ENCODE assay signal across 18 cellular contexts in genomic region chr18:33700513-33700976, GRCh38.
DNase-seq lines count a peak whose midpoint lies in the region; ATAC-seq, FAIRE-seq and TF ChIP-seq lines count a peak whose summit lies in the region.
"Had no signal": no experiment of that assay in that cellular context is flagged by ENCODE, and none has a peak within 500 bp of the region (broad histone marks: within the 10 kb centered on the region; RNA-seq: fewer than 3 reads in every experiment).

No MANE protein-coding gene starts in this region.

- H3K9me3 ChIP-seq in CD4-positive, alpha-beta T cell (ENCODE audit: control insufficient read depth, low read length): no peaks in the 10 kb centered on the region
- H3K9me3 ChIP-seq: gastroesophageal sphincter, SJCRH30 had no signal

- no peaks in the 10 kb centered on the region for H3K27me3 Mint-ChIP-seq in MCF 10A (ENCODE audit: insufficient read depth, unreplicated experiment)
- H3K27me3 Mint-ChIP-seq in CD4-positive, alpha-beta T cell: no peaks in the 10 kb centered on the region
- H3K27me3 Mint-ChIP-seq: effector memory CD8-positive, alpha-beta T cell; type B pancreatic cell had no signal

- H3K4me3 Mint-ChIP-seq in MCF 10A (ENCODE audit: unreplicated experiment): no peak overlapping the region
- no peak overlapping the region for H3K4me3 Mint-ChIP-seq in CD4-positive, alpha-beta T cell
- H3K4me3 Mint-ChIP-seq: activated T-helper 1 cell treated with anti-CD3 and anti-CD28 coated beads, Interleukin-12 subunit alpha, Interleukin-12 subunit beta, Interleukin-2, Interleukin-4 antibody, amounts not matched to agents 30 ng/mL and 10 ng/mL and 1 ng/mL, durations not matched to agents 14 hours and 24 hours and 36 hours; effector memory CD8-positive, alpha-beta T cell; nephron; type B pancreatic cell had no signal

- BruUV-seq in MCF 10A (replicated peaks; lab: Mats Ljungman, UMichigan): no TSS peak

- peak; percentile 85 for FAIRE-seq in GM12892 (lab: Jason Lieb, UNC)
- FAIRE-seq: GM19239 had no signal

- no peak for TF ChIP-seq POLR2A in GM12892 (IDR thresholded peaks at IDR 0.05; ENCODE audit: low read depth, low read length)

- CTCF ChIA-PET in MCF 10A (lab: Yijun Ruan, JAX): interaction anchor here (0.6 kb wide), 1 partner anchor 59 kb away, joined by 3 read pairs; no protein-coding TSS in a partner anchor
- CTCF ChIA-PET in CD4-positive, alpha-beta T cell (lab: Charles Lee): no interaction called here

- DNase-seq in GM12892 (ENCODE audit: insufficient read length) (no peak), SIG-M5 (lab: John Stamatoyannopoulos, UW) (no peak), MCF 10A (ENCODE audit: unreplicated experiment) (no peak)
- no peak for DNase-seq in activated CD8-positive, alpha-beta memory T cell treated with anti-CD3 and anti-CD28 coated beads, Interleukin-2, amount 50 U/mL, for 48 hours
- DNase-seq in CD4-positive, alpha-beta T cell: no peak
- DNase-seq: activated CD4-positive, alpha-beta T cell treated with anti-CD3 and anti-CD28 coated beads for 4 hours; DND-41; effector memory CD8-positive, alpha-beta T cell; NCI-H1436; SJCRH30 had no signal

- POLR2A ChIA-PET in MCF 10A (lab: Yijun Ruan, JAX): no interaction called here
- POLR2A ChIA-PET in CD4-positive, alpha-beta T cell (lab: Charles Lee): no interaction called here

- H3K4me1 Mint-ChIP-seq in MCF 10A (ENCODE audit: insufficient read depth, unreplicated experiment): no peaks in the 10 kb centered on the region
- H3K4me1 Mint-ChIP-seq in CD4-positive, alpha-beta T cell (ENCODE audit: low read depth): no peaks in the 10 kb centered on the region
- H3K4me1 Mint-ChIP-seq: nephron had no signal

- no peak overlapping the region for H3K27ac Mint-ChIP-seq in MCF 10A (ENCODE audit: low read depth, unreplicated experiment)
- no peak overlapping the region for H3K27ac Mint-ChIP-seq in CD4-positive, alpha-beta T cell
- H3K27ac Mint-ChIP-seq: activated T-helper 1 cell treated with anti-CD3 and anti-CD28 coated beads, Interleukin-12 subunit alpha, Interleukin-12 subunit beta, Interleukin-2, Interleukin-4 antibody, amounts not matched to agents 30 ng/mL and 10 ng/mL and 1 ng/mL, durations not matched to agents 14 hours and 24 hours and 36 hours; effector memory CD8-positive, alpha-beta T cell; nephron; type B pancreatic cell had no signal

- intact Hi-C loops in MCF 10A (cut with micrococcal nuclease): no loop called here
- intact Hi-C loops in CD4-positive, alpha-beta T cell (cut with DNase I, micrococcal nuclease): no loop called here

- ATAC-seq in GM19438 (IDR thresholded peaks at IDR 0.05; ENCODE audit: low read depth, unreplicated experiment) (peak; percentile 61), HG02763 (IDR thresholded peaks at IDR 0.05; ENCODE audit: unreplicated experiment) (peak; percentile 87), HG03432 (IDR thresholded peaks at IDR 0.05; ENCODE audit: unreplicated experiment) (peak; percentile 93)
- ATAC-seq in CD4-positive, alpha-beta T cell (ENCODE audit: poor library complexity): no peak
- ATAC-seq: effector memory CD8-positive, alpha-beta T cell; gastroesophageal sphincter had no signal

- H3K27ac ChIP-seq in CD4-positive, alpha-beta T cell (ENCODE audit: low read depth, low read length): no peak overlapping the region
- H3K27ac ChIP-seq: gastroesophageal sphincter, SJCRH30 had no signal

- H3K36me3 Mint-ChIP-seq in MCF 10A (ENCODE audit: insufficient read depth, unreplicated experiment): no peaks in the 10 kb centered on the region
- H3K36me3 Mint-ChIP-seq in CD4-positive, alpha-beta T cell (ENCODE audit: low read depth): no peaks in the 10 kb centered on the region

- H3K9me3 Mint-ChIP-seq in MCF 10A (ENCODE audit: unreplicated experiment): no peaks in the 10 kb centered on the region
- peaks cover 6% of the 10 kb centered on the region for H3K9me3 Mint-ChIP-seq in CD4-positive, alpha-beta T cell
- H3K9me3 Mint-ChIP-seq: activated T-helper 1 cell treated with anti-CD3 and anti-CD28 coated beads, Interleukin-12 subunit alpha, Interleukin-12 subunit beta, Interleukin-2, Interleukin-4 antibody, amounts not matched to agents 30 ng/mL and 10 ng/mL and 1 ng/mL, durations not matched to agents 14 hours and 24 hours and 36 hours; effector memory CD8-positive, alpha-beta T cell; nephron; type B pancreatic cell had no signal

- no peak for TF ChIP-seq CTCF in MCF 10A (IDR thresholded peaks at IDR 0.05; ENCODE audit: unreplicated experiment)
- TF ChIP-seq CTCF in CD4-positive, alpha-beta T cell (IDR thresholded peaks at IDR 0.05): no peak

- H3K27me3 ChIP-seq in CD4-positive, alpha-beta T cell (ENCODE audit: control insufficient read depth, insufficient read depth, low read length): no peaks in the 10 kb centered on the region
- H3K27me3 ChIP-seq: gastroesophageal sphincter, SJCRH30 had no signal
